In the genomic region with DNA sequence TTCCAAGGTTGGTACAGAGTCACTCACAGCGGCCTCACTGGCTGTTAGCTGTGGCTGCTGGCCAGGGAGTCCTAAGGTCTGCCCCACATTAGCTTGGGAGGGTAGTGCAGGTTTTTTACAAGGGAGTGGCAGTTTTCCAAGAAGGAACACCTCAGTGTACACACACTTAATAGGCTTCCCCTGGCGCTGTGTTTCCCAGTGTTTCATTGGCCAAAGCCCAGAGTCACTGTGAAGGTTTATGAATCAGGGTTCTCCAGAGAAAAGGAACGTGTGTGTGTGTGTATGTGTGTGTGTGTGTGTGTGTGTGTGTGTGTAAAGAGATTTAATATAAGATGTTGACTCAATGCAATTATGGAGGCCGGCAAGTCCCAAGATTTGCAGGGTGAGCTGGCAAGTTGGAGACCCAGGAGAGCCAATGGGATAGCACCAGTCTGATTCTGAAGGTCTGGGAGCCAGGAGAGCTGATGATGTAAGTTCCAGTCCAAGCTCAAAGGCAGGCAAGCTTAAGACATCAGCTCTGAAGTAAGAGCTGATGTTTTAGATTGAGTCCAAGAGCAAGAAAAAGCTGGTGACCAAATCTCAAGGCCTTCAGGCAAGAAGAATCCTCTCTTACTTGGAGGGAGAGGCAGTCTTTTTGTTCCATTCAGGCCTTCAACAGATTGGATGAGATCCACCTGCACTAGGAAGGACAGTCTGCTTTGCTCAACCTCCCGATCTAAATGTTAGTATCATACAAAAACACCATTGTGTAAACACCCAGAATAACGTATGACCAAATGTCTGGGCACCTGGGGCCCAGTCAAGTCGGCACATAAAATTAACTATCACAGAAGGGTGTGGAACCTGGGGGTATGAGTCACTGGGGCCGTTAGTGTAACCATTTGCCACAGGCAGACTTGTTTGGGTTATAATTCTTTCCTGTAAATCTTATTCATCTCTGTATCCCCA, we compare ENCODE assay signal across 9 cellular contexts.
DNase-seq lines count a peak whose midpoint lies in the region; ATAC-seq and TF ChIP-seq lines count a peak whose summit lies in the region.
"Had no signal": no experiment of that assay in that cellular context is flagged by ENCODE, and none has a peak within 500 bp of the region (broad histone marks: within the 10 kb centered on the region; RNA-seq: fewer than 3 reads in every experiment).

No MANE protein-coding gene starts in this region.

- TF ChIP-seq CTCF in colonic mucosa (IDR thresholded peaks at IDR 0.05) = no peak
- no peak for TF ChIP-seq CTCF in CD14-positive monocyte (IDR thresholded peaks at IDR 0.05)

- peaks cover 16% of the 10 kb centered on the region for H3K4me1 ChIP-seq in colonic mucosa

- H3K4me3 Mint-ChIP-seq in CD14-positive monocyte = no peak overlapping the region
- H3K4me3 Mint-ChIP-seq: memory B cell had no signal

- peak overlapping the region; percentile 78 for H3K27ac ChIP-seq in colonic mucosa

- H3K27ac Mint-ChIP-seq in CD14-positive monocyte = peak overlapping the region in 1 of 7 donors; percentile 51
- H3K27ac Mint-ChIP-seq: memory B cell had no signal

- no peak for ATAC-seq in HG03095 (IDR thresholded peaks at IDR 0.05; ENCODE audit: unreplicated experiment)

- H3K36me3 Mint-ChIP-seq in CD14-positive monocyte = peaks cover 6 to 10% of the 10 kb centered on the region in 2 donors
- H3K36me3 Mint-ChIP-seq: memory B cell had no signal

- H3K9me3 ChIP-seq in colonic mucosa = no peaks in the 10 kb centered on the region

- H3K27me3 ChIP-seq in colonic mucosa = no peaks in the 10 kb centered on the region

- intact Hi-C loops in colonic mucosa (cut with DNase I) = no loop called here
- intact Hi-C loops in CD14-positive monocyte (cut with micrococcal nuclease) = no loop called here

- DNase-seq in GM04504 (ENCODE audit: low read depth) (peak; percentile 74), SW480 (ENCODE audit: low spot score) (peak; percentile 65), colonic mucosa (peak; percentile 90), skeletal muscle cell (ENCODE audit: low read depth) (peak; percentile 84), NCI-H82 treated with DMSO at 0.1 percent for 48 hours (lab: John Stamatoyannopoulos, UW; ENCODE audit: unreplicated experiment) (no peak), CD14-positive monocyte (ENCODE audit: low spot score) (no peak), epidermal melanocyte (ENCODE audit: insufficient read length, low spot score) (no peak)

- peaks cover 15% of the 10 kb centered on the region for H3K4me1 Mint-ChIP-seq in CD14-positive monocyte
- H3K4me1 Mint-ChIP-seq: memory B cell had no signal

- peaks cover 0 to 1% (median 1%) of the 10 kb centered on the region in 3 donors for H3K27me3 Mint-ChIP-seq in CD14-positive monocyte (ENCODE audit: low read depth in 3 of 3)
- H3K27me3 Mint-ChIP-seq: memory B cell had no signal

- no peaks in the 10 kb centered on the region for H3K36me3 ChIP-seq in colonic mucosa

- peak overlapping the region in 1 of 2 donors; percentile 28 for H3K9ac ChIP-seq in colonic mucosa (ENCODE audit: low read depth in 2 of 2, low read length in 2 of 2)

- no peak overlapping the region for H3K4me3 ChIP-seq in colonic mucosa
- no peak overlapping the region for H3K4me3 ChIP-seq in skeletal muscle cell (ENCODE audit: low read depth, low read length)

- no peaks in the 10 kb centered on the region for H3K9me3 Mint-ChIP-seq in CD14-positive monocyte
- H3K9me3 Mint-ChIP-seq: memory B cell had no signal

Comparison
In these comparisons a context has a peak if more than half of its experiments do, and no peak if none do; other contexts are left out.
1. DNase-seq: peak in GM04504 (single experiment), SW480 (single experiment), colonic mucosa (single experiment) and skeletal muscle cell (single experiment); none in NCI-H82 treated with DMSO at 0.1 percent for 48 hours (single experiment), CD14-positive monocyte (single experiment) and epidermal melanocyte (single experiment).